1 cellular context compared by ENCODE assay signal in the genomic region with DNA sequence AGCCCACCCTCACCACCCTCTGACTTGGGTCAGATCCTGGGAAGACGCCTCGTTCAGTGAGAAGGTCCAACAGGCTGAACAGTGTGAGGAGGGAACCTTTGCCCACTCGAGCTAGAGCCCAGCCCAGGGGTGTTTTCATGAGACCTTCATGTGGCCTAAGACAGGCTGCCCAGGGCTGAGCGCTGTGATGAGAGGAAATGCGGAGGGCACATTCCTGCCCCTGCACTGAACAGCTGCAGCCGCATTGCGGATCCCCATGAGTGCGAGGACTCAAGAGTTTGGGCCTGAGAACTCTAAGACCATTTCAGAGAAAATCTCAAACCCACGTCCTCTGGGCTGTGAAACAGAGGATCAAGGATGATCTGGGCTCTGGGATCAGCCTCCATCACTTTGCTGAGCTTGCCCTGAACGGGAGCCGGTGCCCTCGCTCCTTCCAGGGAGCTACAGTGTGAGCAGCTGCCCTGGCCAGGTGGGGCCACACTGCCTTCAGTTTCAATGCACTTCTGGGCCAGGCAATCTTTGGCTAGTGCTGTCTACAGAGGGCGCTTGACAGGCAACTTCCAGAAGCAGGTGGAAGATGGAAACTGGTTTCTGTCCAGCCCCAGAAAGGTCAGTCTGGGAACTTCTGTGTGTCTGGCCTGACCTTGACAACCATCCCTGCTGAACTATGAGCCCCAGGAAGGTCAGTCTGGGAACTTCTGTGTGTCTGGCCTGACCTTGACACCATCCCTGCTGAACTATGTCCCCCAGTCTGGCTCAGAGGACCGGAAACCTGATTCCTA.
TF ChIP-seq lines count a peak whose summit lies in the region.

No MANE protein-coding gene starts in this region.

TF ChIP-seq in IMR-90, 13 proteins besides CTCF, POLR2A, EP300 and RAD21:
- TF ChIP-seq RCOR1 (IDR thresholded peaks at IDR 0.05; ENCODE audit: insufficient replicate concordance, low read length) (no peak), USF2 (IDR thresholded peaks at IDR 0.05; ENCODE audit: low read depth, low read length) (no peak), MAFK (IDR thresholded peaks at IDR 0.05; ENCODE audit: low read depth, low read length) (no peak), MAZ (IDR thresholded peaks at IDR 0.05; ENCODE audit: borderline replicate concordance, low read depth, low read length) (no peak), CHD1 (IDR thresholded peaks at IDR 0.05; ENCODE audit: low read depth, low read length) (no peak), CEBPB (IDR thresholded peaks at IDR 0.05; ENCODE audit: low read depth, low read length) (no peak), SMC3 (IDR thresholded peaks at IDR 0.05; ENCODE audit: low read depth, low read length) (no peak), MXI1 (IDR thresholded peaks at IDR 0.05; ENCODE audit: borderline replicate concordance, low read depth, low read length) (no peak), FOS (IDR thresholded peaks at IDR 0.05; ENCODE audit: low read depth, low read length) (no peak), NFE2L2 (IDR thresholded peaks at IDR 0.05; ENCODE audit: low read depth, low read length) (no peak), BHLHE40 (IDR thresholded peaks at IDR 0.05; ENCODE audit: low read depth, low read length) (no peak), RFX5 (IDR thresholded peaks at IDR 0.05; ENCODE audit: low read depth, low read length) (no peak)
- TF ChIP-seq, protein P1, sequence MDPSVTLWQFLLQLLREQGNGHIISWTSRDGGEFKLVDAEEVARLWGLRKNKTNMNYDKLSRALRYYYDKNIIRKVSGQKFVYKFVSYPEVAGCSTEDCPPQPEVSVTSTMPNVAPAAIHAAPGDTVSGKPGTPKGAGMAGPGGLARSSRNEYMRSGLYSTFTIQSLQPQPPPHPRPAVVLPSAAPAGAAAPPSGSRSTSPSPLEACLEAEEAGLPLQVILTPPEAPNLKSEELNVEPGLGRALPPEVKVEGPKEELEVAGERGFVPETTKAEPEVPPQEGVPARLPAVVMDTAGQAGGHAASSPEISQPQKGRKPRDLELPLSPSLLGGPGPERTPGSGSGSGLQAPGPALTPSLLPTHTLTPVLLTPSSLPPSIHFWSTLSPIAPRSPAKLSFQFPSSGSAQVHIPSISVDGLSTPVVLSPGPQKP (IDR thresholded peaks at IDR 0.05; ENCODE audit: borderline replicate concordance, low read depth, low read length): no peak
